ENCODE assay signal across 24 cellular contexts in genomic region chr20:61666471-61666832, GRCh38.
"Had no signal": no experiment of that assay in that cellular context is flagged by ENCODE, and none has a peak within 500 bp of the region (broad histone marks: within the 10 kb centered on the region; RNA-seq: fewer than 3 reads in every experiment).

No MANE protein-coding gene starts in this region.

- H3K27ac ChIP-seq: colonic mucosa, esophagus muscularis mucosa, foreskin keratinocyte, gastroesophageal sphincter, heart left ventricle, prostate gland, right atrium auricular region, skin epidermis, spleen, testis, tibial artery had no signal

- ATAC-seq: foreskin keratinocyte; gastroesophageal sphincter; heart left ventricle; mucosa of descending colon; natural killer cell treated with Interleukin-12 subunit alpha and Interleukin-12 subunit beta and Interleukin-15 and Interleukin-18, amount 100 ng/mL, for 72 hours; stimulated activated memory B cell treated with anti-CD40 and anti-IgM and Interleukin-4, amounts not matched to agents 10 μg/mL and 1 μg/mL and 100 μg/mL, for 72 hours; stimulated activated naive CD8-positive, alpha-beta T cell treated with anti-CD3 and anti-CD28 coated beads, Interleukin-15, Interleukin-2, amounts not matched to agents 100 U/mL and 50 U/mL, for 24 hours had no signal

- FAIRE-seq: endothelial cell of umbilical vein, islet of Langerhans had no signal

- H3K9me3 ChIP-seq: colonic mucosa, esophagus muscularis mucosa, gastroesophageal sphincter, heart left ventricle, mucosa of descending colon, prostate gland, right atrium auricular region, testis, tibial artery had no signal

- DNase-seq: colonic mucosa; effector memory CD4-positive, alpha-beta T cell; foreskin keratinocyte; heart left ventricle; hippocampal formation; kidney glomerular epithelial cell; naive B cell; stimulated activated CD4-positive, alpha-beta T cell treated with anti-CD3 and anti-CD28 coated beads, Interleukin-4, amount 100 ng/mL, for 4 hours; stimulated activated naive CD8-positive, alpha-beta T cell treated with anti-CD3 and anti-CD28 coated beads, Interleukin-15, Interleukin-2, amounts not matched to agents 100 U/mL and 50 U/mL, for 24 hours; substantia nigra; testis; tibial artery had no signal

- H3K4me3 ChIP-seq: colonic mucosa, esophagus muscularis mucosa, gastroesophageal sphincter, heart left ventricle, lung, mucosa of descending colon, prostate gland, right atrium auricular region, skin epidermis, spleen, testis, tibial artery had no signal

- H3K27me3 ChIP-seq: colonic mucosa, right atrium auricular region, testis had no signal

- H3K36me3 ChIP-seq: colonic mucosa, esophagus muscularis mucosa, gastroesophageal sphincter, heart left ventricle, prostate gland, right atrium auricular region, spleen, tibial artery had no signal

- H3K4me1 ChIP-seq: colonic mucosa, esophagus muscularis mucosa, foreskin keratinocyte, gastroesophageal sphincter, prostate gland, right atrium auricular region, testis, tibial artery had no signal
